In the genomic region with DNA sequence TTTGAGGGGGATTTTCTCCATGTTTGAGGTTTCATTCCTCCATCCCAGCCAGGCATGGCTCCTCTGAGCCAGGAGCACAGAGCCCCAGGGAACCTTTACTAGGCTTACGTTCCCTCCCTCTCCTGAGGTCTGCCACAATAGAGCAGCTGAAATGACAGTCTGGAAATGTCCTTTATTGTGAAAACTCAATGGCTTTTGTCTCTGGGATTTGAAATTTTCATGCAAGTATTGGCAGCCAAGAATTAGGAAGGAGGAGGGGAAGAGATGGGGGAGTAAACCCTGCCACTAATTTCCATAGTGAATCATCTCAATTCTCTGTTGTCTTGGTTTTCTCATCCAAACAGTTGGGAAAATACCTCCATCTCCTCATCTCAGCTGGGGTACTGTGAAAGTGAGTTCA, we compare ENCODE assay signal across 21 cellular contexts. TPM values are rescaled to one million over a fixed set of nuclear protein-coding genes. Genes with fewer than 3 reads are reported as not detected.
A peak's percentile ranks its signal among the peaks of the same experiment; 100 is the strongest.
DNase-seq lines count a peak whose midpoint lies in the region; ATAC-seq, FAIRE-seq and TF ChIP-seq lines count a peak whose summit lies in the region.
"Had no signal": no experiment of that assay in that cellular context is flagged by ENCODE, and none has a peak within 500 bp of the region (broad histone marks: within the 10 kb centered on the region; RNA-seq: fewer than 3 reads in every experiment).

No MANE protein-coding gene starts in this region.

- no peak overlapping the region for H3K14ac ChIP-seq in H9 (ENCODE audit: insufficient read depth, low read length)

- no peak overlapping the region for H2AK5ac ChIP-seq in H9 (ENCODE audit: insufficient read length, low read length)

- H3K23me2 ChIP-seq in H9 (ENCODE audit: insufficient read length, low read depth, low read length, poor library complexity, severe bottlenecking), result peaks cover 27% of the 10 kb centered on the region

- DNase-seq in H9 (no peak), NCI-H345 (lab: John Stamatoyannopoulos, UW) (peak; percentile 64), foreskin keratinocyte (peak in 1 of 2 donors; percentile 56), GM12892 (ENCODE audit: insufficient read length) (no peak), RPMI8226 (no peak), upper lobe of right lung (no peak)
- DNase-seq in CD8-positive, alpha-beta memory T cell, result no peak
- DNase-seq: activated CD8-positive, alpha-beta T cell treated with anti-CD3 and anti-CD28 coated beads for 36 hours; activated naive CD8-positive, alpha-beta T cell treated with anti-CD3 and anti-CD28 coated beads, Interleukin-2, amount 10 ng/mL, durations not matched to agents 7 days and 5 days; activated T-cell treated with anti-CD3 and anti-CD28 coated beads, Interleukin-2, amount 50 U/mL, for 72 hours; effector CD4-positive, alpha-beta T cell; esophagus squamous epithelium; IMR-90; mucosa of descending colon; SHP77; stimulated activated CD4-positive, alpha-beta T cell treated with anti-CD3 and anti-CD28 coated beads, Interleukin-2, amount 100 ng/mL, for 48 hours; T-cell had no signal

- no peak overlapping the region for H2BK5ac ChIP-seq in H9 (ENCODE audit: insufficient read length, low read length)

- H3K4me1 ChIP-seq in H9 (ENCODE audit: insufficient read depth, low read length), result peaks cover 18% of the 10 kb centered on the region; the same call in 1 of the 2 replicates
- H3K4me1 ChIP-seq in foreskin keratinocyte, result peaks cover 18% of the 10 kb centered on the region
- peaks cover 79 to 85% of the 10 kb centered on the region in 2 experiments for H3K4me1 ChIP-seq in neutrophil (ENCODE audit: control insufficient read depth in 1 of 2, insufficient read depth in 1 of 2, low read depth in 1 of 2, low read length in 1 of 2)
- H3K4me1 ChIP-seq in CD8-positive, alpha-beta memory T cell (ENCODE audit: insufficient read depth, low read length), result peaks cover 53% of the 10 kb centered on the region
- H3K4me1 ChIP-seq in upper lobe of right lung, result peaks cover 34% of the 10 kb centered on the region

- no peak overlapping the region for H4K8ac ChIP-seq in H9 (replicated peaks; ENCODE audit: insufficient read length, low read depth, low read length)

- ATAC-seq in foreskin keratinocyte (peak; percentile 26), upper lobe of right lung (no peak)
- ATAC-seq: activated CD8-positive, alpha-beta T cell treated with anti-CD3 and anti-CD28 coated beads for 36 hours; activated T-cell treated with anti-CD3 and anti-CD28 coated beads, Interleukin-2, amount 50 U/mL, for 72 hours; heart left ventricle; mucosa of descending colon; T-cell had no signal

- no peak overlapping the region for H3K4me3 ChIP-seq in neutrophil (ENCODE audit: low read depth in 1 of 2, low read length in 1 of 2)
- H3K4me3 ChIP-seq in CD8-positive, alpha-beta memory T cell (ENCODE audit: low read length), result no peak overlapping the region
- no peak overlapping the region for H3K4me3 ChIP-seq in upper lobe of right lung
- H3K4me3 ChIP-seq: esophagus squamous epithelium, heart left ventricle, mucosa of descending colon, suprapubic skin had no signal

- peak overlapping the region; percentile 61 for H3K27ac ChIP-seq in H9 (ENCODE audit: insufficient read length, low read depth, low read length)
- no peak overlapping the region for H3K27ac ChIP-seq in foreskin keratinocyte
- H3K27ac ChIP-seq in neutrophil, result peak overlapping the region; percentile 99
- no peak overlapping the region for H3K27ac ChIP-seq in CD8-positive, alpha-beta memory T cell (ENCODE audit: low read depth, low read length)
- H3K27ac ChIP-seq in upper lobe of right lung, result no peak overlapping the region
- H3K27ac ChIP-seq: heart left ventricle, suprapubic skin, VCaP had no signal

- H2BK12ac ChIP-seq in H9 (ENCODE audit: insufficient read length, low read depth, low read length), result no peak overlapping the region

- no peak overlapping the region for H3K9ac ChIP-seq in H9 (ENCODE audit: extremely low read depth, insufficient read length, low read length)

- H3K4me3 Mint-ChIP-seq in H9, result peak overlapping the region; percentile 12 to 18; a peak in 2 of 5 replicates
- no peak overlapping the region for H3K4me3 Mint-ChIP-seq in CD8-positive, alpha-beta memory T cell
- H3K4me3 Mint-ChIP-seq: activated CD8-positive, alpha-beta T cell treated with anti-CD3 and anti-CD28 coated beads for 36 hours; activated naive CD8-positive, alpha-beta T cell treated with anti-CD3 and anti-CD28 coated beads, Interleukin-2, amount 10 ng/mL, durations not matched to agents 7 days and 5 days; activated T-cell treated with anti-CD3 and anti-CD28 coated beads, Interleukin-2, amount 50 U/mL, for 72 hours had no signal

- peaks cover 5% of the 10 kb centered on the region for H3K36me3 ChIP-seq in neutrophil
- H3K36me3 ChIP-seq in CD8-positive, alpha-beta memory T cell (ENCODE audit: insufficient read depth, low read length), result no peaks in the 10 kb centered on the region
- no peaks in the 10 kb centered on the region for H3K36me3 ChIP-seq in upper lobe of right lung
- H3K36me3 ChIP-seq: esophagus squamous epithelium, heart left ventricle, suprapubic skin had no signal

- peak overlapping the region in 2 of 3 experiments; percentile 46 to 91; a peak in 3 of 7 replicates for H3K27ac Mint-ChIP-seq in H9
- H3K27ac Mint-ChIP-seq in CD8-positive, alpha-beta memory T cell, result peak overlapping the region in 1 of 8 donors; percentile 44
- H3K27ac Mint-ChIP-seq: activated CD8-positive, alpha-beta T cell treated with anti-CD3 and anti-CD28 coated beads for 36 hours; activated naive CD8-positive, alpha-beta T cell treated with anti-CD3 and anti-CD28 coated beads, Interleukin-2, amount 10 ng/mL, durations not matched to agents 7 days and 5 days; activated T-cell treated with anti-CD3 and anti-CD28 coated beads, Interleukin-2, amount 50 U/mL, for 72 hours had no signal

- FAIRE-seq in GM12892 (lab: Jason Lieb, UNC), result no peak

- H4K20me1 ChIP-seq in H9 (ENCODE audit: control insufficient read depth, insufficient read depth, insufficient read length), result no peaks in the 10 kb centered on the region

- H3K4me2 ChIP-seq in H9 (ENCODE audit: insufficient read depth, insufficient read length, low read length), result peak overlapping the region; percentile 93

- no peaks in the 10 kb centered on the region; the same call in 1 of the 2 replicates for H3K79me2 ChIP-seq in H9 (ENCODE audit: insufficient read depth, low read length)

- no CpG with 5 or more reads among the region's 1 CpG for WGBS in H9 (ENCODE audit: extremely low coverage, insufficient read length, low lambda C conversion rate)

- peaks cover 7% of the 10 kb centered on the region; the same call in 1 of the 2 replicates for H3K27me3 Mint-ChIP-seq in H9 (ENCODE audit: low read depth)
- peaks cover 25 to 60% of the 10 kb centered on the region in 2 donors for H3K27me3 Mint-ChIP-seq in CD8-positive, alpha-beta memory T cell

- H2AFZ ChIP-seq in H9 (ENCODE audit: low read length), result no peak overlapping the region

- H3K9me3 ChIP-seq in H9 (ENCODE audit: control insufficient read depth, low read depth, low read length) (no peaks in the 10 kb centered on the region), neutrophil (no peaks in the 10 kb centered on the region), upper lobe of right lung (no peaks in the 10 kb centered on the region)
- no peaks in the 10 kb centered on the region for H3K9me3 ChIP-seq in CD8-positive, alpha-beta memory T cell (ENCODE audit: low read length)
- H3K9me3 ChIP-seq: esophagus squamous epithelium, heart left ventricle, mucosa of descending colon, suprapubic skin had no signal

- H3K4me1 Mint-ChIP-seq in H9, result peaks cover 65 to 66% of the 10 kb centered on the region in 2 experiments
- H3K4me1 Mint-ChIP-seq in CD8-positive, alpha-beta memory T cell, result peaks cover 47 to 63% (median 58%) of the 10 kb centered on the region in 3 donors

- H2BK15ac ChIP-seq in H9 (ENCODE audit: low read depth, low read length), result no peak overlapping the region

- intact Hi-C loops in upper lobe of right lung (cut with DNase I), result no loop called here

- no peak overlapping the region for H3T11ph ChIP-seq in H9 (ENCODE audit: low read length)

- TF ChIP-seq CTCF in H9 (conservative IDR thresholded peaks at IDR 0.05) (no peak), foreskin keratinocyte (conservative IDR thresholded peaks at IDR 0.05) (no peak), neutrophil (IDR thresholded peaks at IDR 0.05) (no peak), upper lobe of right lung (IDR thresholded peaks at IDR 0.05) (no peak)

- H3K79me1 ChIP-seq in H9 (ENCODE audit: insufficient read depth, low read depth, low read length, poor library complexity, severe bottlenecking), result no peaks in the 10 kb centered on the region

- H3K36me3 Mint-ChIP-seq in H9 (ENCODE audit: insufficient read depth in 1 of 3, low read depth in 3 of 3), result no peaks in the 10 kb centered on the region
- H3K36me3 Mint-ChIP-seq in CD8-positive, alpha-beta memory T cell, result no peaks in the 10 kb centered on the region
- H3K36me3 Mint-ChIP-seq: activated naive CD8-positive, alpha-beta T cell treated with anti-CD3 and anti-CD28 coated beads, Interleukin-2, amount 10 ng/mL, durations not matched to agents 7 days and 5 days; T-cell had no signal

- H3K27me3 ChIP-seq in H9 (ENCODE audit: insufficient read depth, low read length), result no peaks in the 10 kb centered on the region
- H3K27me3 ChIP-seq in foreskin keratinocyte, result no peaks in the 10 kb centered on the region
- peaks cover 8% of the 10 kb centered on the region for H3K27me3 ChIP-seq in neutrophil
- H3K27me3 ChIP-seq in CD8-positive, alpha-beta memory T cell (ENCODE audit: insufficient read depth, low read length, poor library complexity, severe bottlenecking), result peaks cover 23% of the 10 kb centered on the region
- no peaks in the 10 kb centered on the region for H3K27me3 ChIP-seq in upper lobe of right lung
- H3K27me3 ChIP-seq: suprapubic skin had no signal

- no peak overlapping the region for H4K91ac ChIP-seq in H9 (ENCODE audit: insufficient read length, low read depth, low read length)

- no peak overlapping the region for H3K23ac ChIP-seq in H9 (ENCODE audit: insufficient read length, low read depth, low read length)

- CTCF ChIA-PET in CD8-positive, alpha-beta memory T cell (lab: Charles Lee), result interaction anchor here (1.5 kb wide), 1 partner anchor 16 kb away, joined by 3 read pairs; no protein-coding TSS in a partner anchor

- no peak overlapping the region for H4K5ac ChIP-seq in H9 (ENCODE audit: insufficient read length, low read depth, low read length)

- no peak overlapping the region for H2BK120ac ChIP-seq in H9 (ENCODE audit: low read depth, low read length, poor library complexity, severe bottlenecking)

- no peak overlapping the region for H3K4ac ChIP-seq in H9 (ENCODE audit: low read depth, low read length)

- POLR2A ChIA-PET in CD8-positive, alpha-beta memory T cell (lab: Charles Lee), result no interaction called here

- no peak overlapping the region for H3K18ac ChIP-seq in H9 (ENCODE audit: insufficient read length, low read depth, low read length)

- H3K56ac ChIP-seq in H9 (ENCODE audit: insufficient read length, low read depth, low read length), result no peak overlapping the region

- no peak for TF ChIP-seq POLR2A in GM12892 (IDR thresholded peaks at IDR 0.05; ENCODE audit: low read depth, low read length)

- peaks cover 0 to 3% of the 10 kb centered on the region in 2 experiments; a peak in 1 of 5 replicates for H3K9me3 Mint-ChIP-seq in H9
- H3K9me3 Mint-ChIP-seq in CD8-positive, alpha-beta memory T cell, result no peaks in the 10 kb centered on the region
- H3K9me3 Mint-ChIP-seq: activated CD8-positive, alpha-beta T cell treated with anti-CD3 and anti-CD28 coated beads for 36 hours; activated naive CD8-positive, alpha-beta T cell treated with anti-CD3 and anti-CD28 coated beads, Interleukin-2, amount 10 ng/mL, durations not matched to agents 7 days and 5 days; activated T-cell treated with anti-CD3 and anti-CD28 coated beads, Interleukin-2, amount 50 U/mL, for 72 hours; T-cell had no signal

- no peak overlapping the region for H2BK20ac ChIP-seq in H9 (ENCODE audit: low read depth, low read length, poor library complexity, severe bottlenecking)

RNA-seq across cellular contexts. Expression of a gene that starts 2.6 kb away (rescaled TPM):
- 48.5 and 49.5 TPM in 2 replicates for total RNA-seq in H9 (2021)
- total RNA-seq in foreskin keratinocyte, result 84.7 and 99.7 TPM in 2 replicates
- polyA plus RNA-seq in foreskin keratinocyte, result 41.3 and 47.0 TPM in 2 replicates
- polyA plus RNA-seq in GM12892 (2012; ENCODE audit: missing spikeins), result 0.30 TPM
- total RNA-seq in CD8-positive, alpha-beta memory T cell, result 1 to 10 TPM; 4.9 to 5.0 TPM
- 61.1 TPM for polyA plus RNA-seq in CD8-positive, alpha-beta memory T cell
- total RNA-seq in upper lobe of right lung, result 34.5 TPM

Comparison
In these comparisons a context has a peak if more than half of its experiments do, and no peak if none do; other contexts are left out.
1. H3K27ac ChIP-seq: peak in H9 (single experiment) and neutrophil (single experiment); none in foreskin keratinocyte (single experiment), CD8-positive, alpha-beta memory T cell (single experiment) and upper lobe of right lung (single experiment).
2. H3K4me3 Mint-ChIP-seq: peak in H9 (2 of 2); none in CD8-positive, alpha-beta memory T cell (0 of 7).